Comparison of ENCODE assay signal across 8 cellular contexts in the genomic region with DNA sequence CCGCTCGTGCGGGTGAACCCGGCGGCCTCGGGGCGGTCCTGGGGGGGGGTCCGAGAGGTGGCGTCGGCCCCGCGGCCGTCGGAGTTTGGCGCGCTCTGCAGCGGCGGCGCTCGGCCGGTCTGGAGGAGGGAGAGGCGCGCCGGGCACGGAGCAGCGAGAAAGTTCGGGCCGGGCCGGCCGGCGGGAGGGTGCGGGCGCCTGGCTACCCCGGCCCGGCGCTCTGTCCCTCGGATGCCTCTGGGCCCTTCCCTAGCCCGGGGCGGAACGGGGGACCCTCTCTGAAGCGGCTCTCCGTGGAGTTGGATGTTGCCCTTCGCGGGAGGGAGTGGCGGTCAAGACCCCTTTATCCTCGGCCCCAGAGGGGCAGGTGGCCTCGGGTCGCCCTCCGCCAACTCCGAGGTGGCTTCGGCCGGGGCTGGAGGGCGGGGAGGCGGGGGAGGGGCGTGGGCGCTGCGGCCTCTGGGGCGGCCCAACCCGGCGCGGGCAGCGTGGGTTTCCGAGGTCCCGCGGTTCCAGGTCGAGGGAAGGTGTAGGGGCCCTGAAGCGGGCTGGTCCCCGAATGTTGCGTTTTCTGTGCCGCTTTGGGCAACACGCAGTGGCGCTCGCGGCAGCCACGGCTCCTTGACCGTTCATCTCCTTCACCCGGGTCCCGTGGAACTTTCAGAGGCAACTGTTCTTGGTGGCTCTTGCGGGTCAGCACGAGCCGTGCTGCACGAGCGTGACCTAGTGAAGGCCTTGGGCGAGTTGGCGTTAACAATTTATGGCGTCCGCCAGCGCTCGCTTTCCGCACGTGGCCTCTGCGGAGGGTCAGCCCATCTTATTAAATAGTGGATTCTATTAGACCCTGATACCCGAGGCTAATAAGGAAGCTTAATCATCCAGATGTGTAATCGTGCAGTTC.
A peak's percentile ranks its signal among the peaks of the same experiment; 100 is the strongest.
DNase-seq lines count a peak whose midpoint lies in the region; ATAC-seq and TF ChIP-seq lines count a peak whose summit lies in the region.

No MANE protein-coding gene starts in this region.

- H3K27me3 ChIP-seq in MM.1S (replicated peaks; ENCODE audit: insufficient read depth, low read length) = no peaks in the 10 kb centered on the region

- peaks cover 10% of the 10 kb centered on the region for H3F3A ChIP-seq in MM.1S (ENCODE audit: insufficient read depth, low read length)

- no peaks in the 10 kb centered on the region for H4K20me1 ChIP-seq in MM.1S (ENCODE audit: insufficient read depth, low read length)

- peak overlapping the region; percentile 77; the same call in 1 of the 2 replicates for H3K9ac ChIP-seq in MM.1S (ENCODE audit: low read length)

- in situ Hi-C loops in T47D (cut with HindIII; ENCODE audit: low pct_unique_long_range_greater_than_20kb, low sequenced_read_pairs) = no loop called here

- DNase-seq in MM.1S (no peak), T47D (ENCODE audit: low read depth in 1 of 2, low spot score in 1 of 2) (peak; percentile 11 to 13), iPS-NIHi7 (ENCODE audit: extremely low spot score) (peak; percentile 60), NCI-H1436 treated with DMSO at 0.1 percent for 48 hours (lab: John Stamatoyannopoulos, UW) (no peak), NCI-H187 treated with DMSO at 0.1 percent for 48 hours (lab: John Stamatoyannopoulos, UW) (no peak)

- peaks cover 24% of the 10 kb centered on the region for H3K4me1 ChIP-seq in MM.1S (ENCODE audit: low read length)

- peak overlapping the region; percentile 97 for H3K4me2 ChIP-seq in MM.1S (ENCODE audit: low read depth, low read length)

- H3K9me2 ChIP-seq in MM.1S (replicated peaks; ENCODE audit: insufficient read depth, low read length) = no peaks in the 10 kb centered on the region

- ATAC-seq in GM21737 (IDR thresholded peaks at IDR 0.05; ENCODE audit: unreplicated experiment) = peak; percentile 21

- peaks cover 43% of the 10 kb centered on the region for H3K79me2 ChIP-seq in MM.1S (ENCODE audit: low read length)

- H3K4me3 ChIP-seq in GM08714 (ENCODE audit: low read length) = peak overlapping the region; percentile 52; the same call in 1 of the 2 replicates
- H3K4me3 ChIP-seq in MM.1S (ENCODE audit: low read length) = peak overlapping the region; percentile 76
- peak overlapping the region; percentile 49 to 84 (median 67) for H3K4me3 ChIP-seq in skin epidermis

- H3K9me3 ChIP-seq in MM.1S (replicated peaks; ENCODE audit: insufficient read depth, low read length) = no peaks in the 10 kb centered on the region

- no peaks in the 10 kb centered on the region for H3K36me3 ChIP-seq in MM.1S (replicated peaks; ENCODE audit: insufficient read depth, low read length)

- no peak for TF ChIP-seq CTCF in MM.1S (IDR thresholded peaks at IDR 0.05; ENCODE audit: low read length)

- H2AFZ ChIP-seq in MM.1S (ENCODE audit: low read length) = peak overlapping the region; percentile 74; the same call in 1 of the 2 replicates

- H3K27ac ChIP-seq in MM.1S (ENCODE audit: low read length) = peak overlapping the region; percentile 37; the same call in 1 of the 2 replicates
- H3K27ac ChIP-seq in skin epidermis = peak overlapping the region in 17 of 21 experiments; percentile 4 to 75 (median 53)

Comparison
In these comparisons a context has a peak if more than half of its experiments do, and no peak if none do; other contexts are left out.
1. DNase-seq: peak in T47D (2 of 2) and iPS-NIHi7 (single experiment); none in MM.1S (single experiment), NCI-H1436 treated with DMSO at 0.1 percent for 48 hours (single experiment) and NCI-H187 treated with DMSO at 0.1 percent for 48 hours (single experiment).
2. Peak in every context shown above with its lines, with median percentiles within 50 percentile points of each other: H3K4me3 ChIP-seq.